Comparison of ENCODE assay signal across 13 cellular contexts in the genomic region with DNA sequence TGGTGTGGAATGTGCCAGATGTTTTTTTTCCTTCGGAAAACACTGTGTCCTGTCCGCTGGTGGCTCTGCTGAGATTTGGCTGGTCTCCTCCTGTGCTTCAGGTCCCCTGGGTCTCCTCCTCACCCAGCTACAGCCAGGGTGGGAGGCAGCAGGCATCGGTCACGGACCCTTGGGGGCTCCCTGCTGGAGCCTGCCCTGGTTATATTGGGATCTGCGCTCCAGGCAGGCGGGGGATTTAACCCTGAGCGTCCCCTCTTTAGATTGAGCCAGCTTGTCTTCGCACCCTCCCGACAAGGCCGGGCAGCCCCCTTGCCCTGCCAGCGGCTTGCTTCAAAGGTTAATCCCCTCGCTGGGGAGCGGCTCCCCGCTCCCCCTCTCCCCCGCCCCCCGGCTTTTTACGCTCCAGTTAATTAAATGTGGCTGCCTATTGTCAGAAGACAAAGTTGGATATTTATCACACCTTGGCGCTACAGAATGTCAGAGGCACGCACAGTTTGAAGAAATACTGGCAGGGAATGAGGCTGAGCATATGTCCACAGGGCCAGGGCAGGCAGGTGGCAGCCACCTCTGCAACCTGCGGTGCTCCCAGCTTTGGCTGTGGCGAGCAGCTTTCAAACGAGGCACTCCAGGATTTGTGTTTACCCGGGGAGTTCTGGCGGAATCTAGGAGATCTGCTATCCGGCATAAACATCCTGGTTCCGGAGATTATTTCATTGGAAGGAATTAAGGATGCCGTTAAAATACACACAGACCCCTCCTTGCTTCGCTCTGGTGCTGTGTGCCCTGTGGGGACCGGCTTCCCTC. TPM values are rescaled to one million over a fixed set of nuclear protein-coding genes. Genes with fewer than 3 reads are reported as not detected.
DNase-seq lines count a peak whose midpoint lies in the region; ATAC-seq, FAIRE-seq and TF ChIP-seq lines count a peak whose summit lies in the region.
"Had no signal": no experiment of that assay in that cellular context is flagged by ENCODE, and none has a peak within 500 bp of the region (broad histone marks: within the 10 kb centered on the region; RNA-seq: fewer than 3 reads in every experiment).

No MANE protein-coding gene starts in this region.

- peaks cover 97% of the 10 kb centered on the region for H4K20me1 ChIP-seq in astrocyte (ENCODE audit: insufficient read depth, low read length)

- TF ChIP-seq POLR2A in upper lobe of left lung (IDR thresholded peaks at IDR 0.05), result no peak

- no peaks in the 10 kb centered on the region for H3K27me3 ChIP-seq in astrocyte (ENCODE audit: insufficient read depth, low read length)
- no peaks in the 10 kb centered on the region for H3K27me3 ChIP-seq in upper lobe of left lung

- peak overlapping the region; percentile 78 for H3K4me2 ChIP-seq in astrocyte (ENCODE audit: low read length)

- peak overlapping the region; percentile 20 for H3K9ac ChIP-seq in astrocyte (ENCODE audit: low read length)

- peaks cover 24% of the 10 kb centered on the region for H3K4me1 ChIP-seq in astrocyte (ENCODE audit: insufficient read depth, low read length)
- peaks cover 88 to 98% (median 97%) of the 10 kb centered on the region in 4 donors for H3K4me1 ChIP-seq in upper lobe of left lung

- H3K4me1 Mint-ChIP-seq in MCF 10A (ENCODE audit: insufficient read depth, unreplicated experiment) (peaks cover 8% of the 10 kb centered on the region), astrocyte (ENCODE audit: low read depth, unreplicated experiment) (peaks cover 25% of the 10 kb centered on the region), mesothelial cell of epicardium (peaks cover 81% of the 10 kb centered on the region)

- H3K27me3 Mint-ChIP-seq in MCF 10A (ENCODE audit: insufficient read depth, unreplicated experiment) (no peaks in the 10 kb centered on the region), astrocyte (ENCODE audit: low read depth, unreplicated experiment) (peaks cover 6% of the 10 kb centered on the region), mesothelial cell of epicardium (ENCODE audit: low read depth) (no peaks in the 10 kb centered on the region)

- no TSS peak for BruUV-seq in MCF 10A (replicated peaks; lab: Mats Ljungman, UMichigan)

- H2AFZ ChIP-seq in astrocyte (ENCODE audit: low read depth, low read length), result no peak overlapping the region

- TF ChIP-seq CTCF in MCF 10A (IDR thresholded peaks at IDR 0.05; ENCODE audit: unreplicated experiment), result no peak
- no peak for TF ChIP-seq CTCF in astrocyte (IDR thresholded peaks at IDR 0.05; ENCODE audit: insufficient read depth, low read depth, low read length)
- TF ChIP-seq CTCF in mesothelial cell of epicardium (IDR thresholded peaks at IDR 0.05; ENCODE audit: unreplicated experiment), result no peak
- TF ChIP-seq CTCF in upper lobe of left lung (IDR thresholded peaks at IDR 0.05), result no peak

- H3K79me2 ChIP-seq in astrocyte (ENCODE audit: insufficient read depth, low read length), result peaks cover 55% of the 10 kb centered on the region

- FAIRE-seq in astrocyte (lab: Jason Lieb, UNC), result no peak
- FAIRE-seq: GM12892 had no signal

- H3K27ac Mint-ChIP-seq in MCF 10A (ENCODE audit: low read depth, unreplicated experiment) (no peak overlapping the region), astrocyte (ENCODE audit: unreplicated experiment) (no peak overlapping the region), mesothelial cell of epicardium (peak overlapping the region; percentile 96)

- H3K27ac ChIP-seq in astrocyte (ENCODE audit: low read depth, low read length), result no peak overlapping the region
- peak overlapping the region; percentile 62 to 87 (median 77) for H3K27ac ChIP-seq in upper lobe of left lung

- POLR2A ChIA-PET in MCF 10A (lab: Yijun Ruan, JAX), result interaction anchor here (1.7 kb wide), 1 partner anchor 18 kb away, joined by 3 read pairs; no protein-coding TSS in a partner anchor

- ATAC-seq in upper lobe of left lung (ENCODE audit: low FRiP score in 2 of 2), result no peak
- ATAC-seq: esophagus mucosa had no signal

- no peak overlapping the region for H3K4me3 ChIP-seq in astrocyte (ENCODE audit: insufficient read depth, low read depth, low read length)
- peak overlapping the region in 2 of 4 donors; percentile 14 to 29 for H3K4me3 ChIP-seq in upper lobe of left lung
- H3K4me3 ChIP-seq: lung had no signal

- no peak for TF ChIP-seq EP300 in upper lobe of left lung (IDR thresholded peaks at IDR 0.05)

- CTCF ChIA-PET in MCF 10A (lab: Yijun Ruan, JAX), result interaction anchor here (0.7 to 1.2 kb wide), 3 partner anchors 11 to 46 kb away, joined by 3 to 5 read pairs (median 3); no protein-coding TSS in a partner anchor

- intact Hi-C loops in MCF 10A (cut with micrococcal nuclease), result no loop called here

- no peak overlapping the region for H3K4me3 Mint-ChIP-seq in MCF 10A (ENCODE audit: unreplicated experiment)
- H3K4me3 Mint-ChIP-seq in astrocyte (ENCODE audit: unreplicated experiment), result no peak overlapping the region
- no peak overlapping the region for H3K4me3 Mint-ChIP-seq in mesothelial cell of epicardium

- no peaks in the 10 kb centered on the region for H3K9me3 ChIP-seq in astrocyte (ENCODE audit: insufficient read depth, low read depth, low read length)
- H3K9me3 ChIP-seq in upper lobe of left lung, result no peaks in the 10 kb centered on the region

- H3K36me3 Mint-ChIP-seq in MCF 10A (ENCODE audit: insufficient read depth, unreplicated experiment) (peaks cover 14% of the 10 kb centered on the region), astrocyte (ENCODE audit: low read depth, unreplicated experiment) (no peaks in the 10 kb centered on the region), mesothelial cell of epicardium (peaks cover 2% of the 10 kb centered on the region)

- no peaks in the 10 kb centered on the region for H3K9me3 Mint-ChIP-seq in MCF 10A (ENCODE audit: unreplicated experiment)
- H3K9me3 Mint-ChIP-seq in astrocyte (ENCODE audit: unreplicated experiment), result no peaks in the 10 kb centered on the region
- no peaks in the 10 kb centered on the region for H3K9me3 Mint-ChIP-seq in mesothelial cell of epicardium

- no peaks in the 10 kb centered on the region for H3K36me3 ChIP-seq in astrocyte (ENCODE audit: insufficient read depth, low read length)
- no peaks in the 10 kb centered on the region for H3K36me3 ChIP-seq in upper lobe of left lung

- in situ Hi-C loops in T47D (cut with HindIII; ENCODE audit: low pct_unique_long_range_greater_than_20kb, low sequenced_read_pairs), result no loop called here

- WGBS in upper lobe of left lung, 2 donors, result 45 to 55% methylated on average over 17 to 28 of the region's 29 CpGs

- peak; percentile 89 to 93 for DNase-seq in T47D (ENCODE audit: low read depth in 1 of 2, low spot score in 1 of 2)
- DNase-seq in MCF 10A (ENCODE audit: unreplicated experiment), result no peak
- no peak for DNase-seq in astrocyte (ENCODE audit: low read depth)
- no peak for DNase-seq in mesothelial cell of epicardium (ENCODE audit: low spot score in 2 of 2, unreplicated experiment in 2 of 2)
- peak in 1 of 2 donors; percentile 53 for DNase-seq in upper lobe of left lung
- no peak for DNase-seq in NCI-H2227 treated with DMSO at 0.1 percent for 48 hours (lab: John Stamatoyannopoulos, UW)
- no peak for DNase-seq in stimulated activated CD4-positive, alpha-beta T cell treated with anti-CD3 and anti-CD28 coated beads, Interleukin-4, amount 100 ng/mL, for 24 hours
- DNase-seq in AML-193 (lab: John Stamatoyannopoulos, UW), result no peak
- DNase-seq: NCI-H1930, T-helper 9 cell had no signal

RNA-seq across cellular contexts. Expression of a gene that starts 38.2 kb away (rescaled TPM):
- total RNA-seq in MCF 10A (2022) (44.4 and 52.9 TPM in 2 replicates), astrocyte (30.1 and 35.0 TPM in 2 replicates), mesothelial cell of epicardium (193 to 218 TPM (median 208 TPM) in 3 replicates), upper lobe of left lung (100 to 1,000 TPM in 2 of 6 donors, 10 to 100 TPM in 4; 80.2 to 332 (median 90.8) TPM)

Comparison
In these comparisons a context has a peak if more than half of its experiments do, and no peak if none do; other contexts are left out.
1. DNase-seq: peak in T47D (2 of 2); none in MCF 10A (single experiment), astrocyte (single experiment), mesothelial cell of epicardium (0 of 2), NCI-H2227 treated with DMSO at 0.1 percent for 48 hours (single experiment), stimulated activated CD4-positive, alpha-beta T cell treated with anti-CD3 and anti-CD28 coated beads, Interleukin-4, amount 100 ng/mL, for 24 hours (single experiment) and AML-193 (0 of 2).